Comparison of ENCODE assay signal across 10 cellular contexts in genomic region chr6:35487653-35488516, GRCh38. TPM values are rescaled to one million over a fixed set of nuclear protein-coding genes. Genes with fewer than 3 reads are reported as not detected.
DNase-seq lines count a peak whose midpoint lies in the region; ATAC-seq and TF ChIP-seq lines count a peak whose summit lies in the region.
"Had no signal": no experiment of that assay in that cellular context is flagged by ENCODE, and none has a peak within 500 bp of the region (broad histone marks: within the 10 kb centered on the region; RNA-seq: fewer than 3 reads in every experiment).

No MANE protein-coding gene starts in this region.

- no peaks in the 10 kb centered on the region for H3K27me3 ChIP-seq in suprapubic skin

- ATAC-seq in activated CD4-positive, CD25-positive, alpha-beta regulatory T cell treated with anti-CD3 and anti-CD28 coated beads, Interleukin-2, amount 50 U/mL, for 24 hours = no peak
- ATAC-seq: natural killer cell had no signal

- H3K9me3 ChIP-seq in iPS-18c (ENCODE audit: control insufficient read depth, insufficient read depth, low read length) (no peaks in the 10 kb centered on the region), suprapubic skin (no peaks in the 10 kb centered on the region)

- H3K27ac ChIP-seq in suprapubic skin = peak overlapping the region; percentile 95

- TF ChIP-seq EP300 in suprapubic skin (IDR thresholded peaks at IDR 0.05) = no peak

- H3K4me1 ChIP-seq in suprapubic skin = peaks cover 86% of the 10 kb centered on the region

- TF ChIP-seq CTCF in suprapubic skin (IDR thresholded peaks at IDR 0.05) = no peak

- 20% methylated on average over 9 of the region's 9 CpGs for WGBS in suprapubic skin

- no peak for TF ChIP-seq POLR2A in suprapubic skin (IDR thresholded peaks at IDR 0.05)

- peaks cover 13% of the 10 kb centered on the region for H3K36me3 ChIP-seq in suprapubic skin

- H3K4me3 ChIP-seq in iPS-18c (ENCODE audit: insufficient read depth, low read depth, low read length) (peak overlapping the region; percentile 15), suprapubic skin (no peak overlapping the region)

- DNase-seq in HPDE6-E6E7 (ENCODE audit: extremely low spot score) (peak; percentile 63), SKM-1 (lab: John Stamatoyannopoulos, UW; ENCODE audit: unreplicated experiment) (peak; percentile 88), suprapubic skin (ENCODE audit: low spot score in 2 of 2) (no peak), NCI-H748 (lab: John Stamatoyannopoulos, UW; ENCODE audit: unreplicated experiment) (no peak), SHP77 (lab: John Stamatoyannopoulos, UW) (no peak), amygdala (lab: John Stamatoyannopoulos, UW) (no peak)
- DNase-seq: activated naive CD4-positive, alpha-beta T cell treated with anti-CD3 and anti-CD28 coated beads, Interleukin-2, amount 50 U/mL, for 16 hours; natural killer cell had no signal

RNA-seq across cellular contexts. Expression of gene TEAD3, which starts 9.0 kb away (rescaled TPM):
- 10 to 100 TPM; 39.0 to 55.4 (median 51.5) TPM for total RNA-seq in suprapubic skin

RNA-seq across cellular contexts. Expression of gene RPL10A, which starts 19.7 kb away (rescaled TPM):
- total RNA-seq in suprapubic skin = 1,000 to 10,000 TPM; 1,092 to 2,148 (median 1,858) TPM

RNA-seq across cellular contexts. Expression of gene TULP1, which starts 24.8 kb away (rescaled TPM):
- total RNA-seq in suprapubic skin = under 1 TPM in 2 of 4 donors, not detected in 2; 0.72 to 0.83 TPM
- total RNA-seq: natural killer cell had no signal

RNA-seq across cellular contexts. Expression of gene FANCE, which starts 35.7 kb away (rescaled TPM):
- 10 to 100 TPM; 20.6 to 25.6 (median 21.6) TPM for total RNA-seq in suprapubic skin

Comparison
In these comparisons a context has a peak if more than half of its experiments do, and no peak if none do; other contexts are left out.
1. DNase-seq: peak in HPDE6-E6E7 (single experiment) and SKM-1 (single experiment); none in suprapubic skin (0 of 2), NCI-H748 (single experiment), SHP77 (0 of 2) and amygdala (0 of 56).